ENCODE assay signal across 1 cellular context in the genomic region with DNA sequence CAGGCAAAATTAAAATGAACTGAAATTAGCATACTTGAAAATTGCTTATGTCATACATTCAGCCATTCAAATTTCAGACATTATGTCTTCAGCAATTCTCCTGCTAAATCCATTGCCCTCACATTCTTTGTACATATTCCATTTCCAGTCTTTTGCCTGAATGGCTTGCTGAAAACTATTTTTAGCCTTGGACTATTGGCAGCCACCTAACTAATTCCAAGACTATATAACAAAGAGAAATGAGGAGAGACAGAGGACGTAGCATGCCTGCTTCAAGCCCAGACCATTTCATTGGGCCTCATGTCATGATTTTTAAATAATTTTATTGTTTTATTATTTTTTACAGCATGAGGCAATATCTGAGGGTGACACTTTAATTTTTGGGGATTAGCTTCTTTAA.
TF ChIP-seq lines count a peak whose summit lies in the region.

No MANE protein-coding gene starts in this region.

TF ChIP-seq in GM23338, 12 proteins besides CTCF, POLR2A, EP300 and RAD21 (continued from another document):
- TF ChIP-seq, protein P1, sequence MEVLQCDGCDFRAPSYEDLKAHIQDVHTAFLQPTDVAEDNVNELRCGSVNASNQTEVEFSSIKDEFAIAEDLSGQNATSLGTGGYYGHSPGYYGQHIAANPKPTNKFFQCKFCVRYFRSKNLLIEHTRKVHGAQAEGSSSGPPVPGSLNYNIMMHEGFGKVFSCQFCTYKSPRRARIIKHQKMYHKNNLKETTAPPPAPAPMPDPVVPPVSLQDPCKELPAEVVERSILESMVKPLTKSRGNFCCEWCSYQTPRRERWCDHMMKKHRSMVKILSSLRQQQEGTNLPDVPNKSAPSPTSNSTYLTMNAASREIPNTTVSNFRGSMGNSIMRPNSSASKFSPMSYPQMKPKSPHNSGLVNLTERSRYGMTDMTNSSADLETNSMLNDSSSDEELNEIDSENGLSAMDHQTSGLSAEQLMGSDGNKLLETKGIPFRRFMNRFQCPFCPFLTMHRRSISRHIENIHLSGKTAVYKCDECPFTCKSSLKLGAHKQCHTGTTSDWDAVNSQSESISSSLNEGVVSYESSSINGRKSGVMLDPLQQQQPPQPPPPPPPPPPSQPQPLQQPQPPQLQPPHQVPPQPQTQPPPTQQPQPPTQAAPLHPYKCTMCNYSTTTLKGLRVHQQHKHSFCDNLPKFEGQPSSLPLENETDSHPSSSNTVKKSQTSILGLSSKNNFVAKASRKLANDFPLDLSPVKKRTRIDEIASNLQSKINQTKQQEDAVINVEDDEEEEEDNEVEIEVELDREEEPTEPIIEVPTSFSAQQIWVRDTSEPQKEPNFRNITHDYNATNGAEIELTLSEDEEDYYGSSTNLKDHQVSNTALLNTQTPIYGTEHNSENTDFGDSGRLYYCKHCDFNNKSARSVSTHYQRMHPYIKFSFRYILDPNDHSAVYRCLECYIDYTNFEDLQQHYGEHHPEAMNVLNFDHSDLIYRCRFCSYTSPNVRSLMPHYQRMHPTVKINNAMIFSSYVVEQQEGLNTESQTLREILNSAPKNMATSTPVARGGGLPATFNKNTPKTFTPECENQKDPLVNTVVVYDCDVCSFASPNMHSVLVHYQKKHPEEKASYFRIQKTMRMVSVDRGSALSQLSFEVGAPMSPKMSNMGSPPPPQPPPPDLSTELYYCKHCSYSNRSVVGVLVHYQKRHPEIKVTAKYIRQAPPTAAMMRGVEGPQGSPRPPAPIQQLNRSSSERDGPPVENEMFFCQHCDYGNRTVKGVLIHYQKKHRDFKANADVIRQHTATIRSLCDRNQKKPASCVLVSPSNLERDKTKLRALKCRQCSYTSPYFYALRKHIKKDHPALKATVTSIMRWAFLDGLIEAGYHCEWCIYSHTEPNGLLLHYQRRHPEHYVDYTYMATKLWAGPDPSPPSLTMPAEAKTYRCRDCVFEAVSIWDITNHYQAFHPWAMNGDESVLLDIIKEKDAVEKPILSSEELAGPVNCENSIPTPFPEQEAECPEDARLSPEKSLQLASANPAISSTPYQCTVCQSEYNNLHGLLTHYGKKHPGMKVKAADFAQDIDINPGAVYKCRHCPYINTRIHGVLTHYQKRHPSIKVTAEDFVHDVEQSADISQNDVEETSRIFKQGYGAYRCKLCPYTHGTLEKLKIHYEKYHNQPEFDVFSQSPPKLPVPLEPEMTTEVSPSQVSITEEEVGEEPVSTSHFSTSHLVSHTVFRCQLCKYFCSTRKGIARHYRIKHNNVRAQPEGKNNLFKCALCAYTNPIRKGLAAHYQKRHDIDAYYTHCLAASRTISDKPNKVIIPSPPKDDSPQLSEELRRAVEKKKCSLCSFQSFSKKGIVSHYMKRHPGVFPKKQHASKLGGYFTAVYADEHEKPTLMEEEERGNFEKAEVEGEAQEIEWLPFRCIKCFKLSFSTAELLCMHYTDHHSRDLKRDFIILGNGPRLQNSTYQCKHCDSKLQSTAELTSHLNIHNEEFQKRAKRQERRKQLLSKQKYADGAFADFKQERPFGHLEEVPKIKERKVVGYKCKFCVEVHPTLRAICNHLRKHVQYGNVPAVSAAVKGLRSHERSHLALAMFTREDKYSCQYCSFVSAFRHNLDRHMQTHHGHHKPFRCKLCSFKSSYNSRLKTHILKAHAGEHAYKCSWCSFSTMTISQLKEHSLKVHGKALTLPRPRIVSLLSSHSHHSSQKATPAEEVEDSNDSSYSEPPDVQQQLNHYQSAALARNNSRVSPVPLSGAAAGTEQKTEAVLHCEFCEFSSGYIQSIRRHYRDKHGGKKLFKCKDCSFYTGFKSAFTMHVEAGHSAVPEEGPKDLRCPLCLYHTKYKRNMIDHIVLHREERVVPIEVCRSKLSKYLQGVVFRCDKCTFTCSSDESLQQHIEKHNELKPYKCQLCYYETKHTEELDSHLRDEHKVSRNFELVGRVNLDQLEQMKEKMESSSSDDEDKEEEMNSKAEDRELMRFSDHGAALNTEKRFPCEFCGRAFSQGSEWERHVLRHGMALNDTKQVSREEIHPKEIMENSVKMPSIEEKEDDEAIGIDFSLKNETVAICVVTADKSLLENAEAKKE (CRISPR knock-in tag; IDR thresholded peaks at IDR 0.05), result no peak
